In genomic region chr11:58134151-58134550, GRCh38 we compare ENCODE assay signal across 2 cellular contexts.
TF ChIP-seq lines count a peak whose summit lies in the region.

No MANE protein-coding gene starts in this region.

TF ChIP-seq in A549, 52 proteins besides CTCF, POLR2A, EP300 and RAD21:
- TF ChIP-seq ZSCAN20 (CRISPR knock-in tag; IDR thresholded peaks at IDR 0.05) (no peak), GATA3 (IDR thresholded peaks at IDR 0.05; ENCODE audit: borderline replicate concordance) (no peak), CBX8 (IDR thresholded peaks at IDR 0.05) (no peak), FOSL2 (IDR thresholded peaks at IDR 0.05) (no peak), FOSL2 (CRISPR knock-in tag; IDR thresholded peaks at IDR 0.05) (no peak), HES2 (IDR thresholded peaks at IDR 0.05) (no peak)

TF ChIP-seq in K562, 482 proteins besides CTCF, POLR2A, EP300 and RAD21:
- TF ChIP-seq AFF4 (CRISPR knock-in tag; IDR thresholded peaks at IDR 0.05): no peak
- TF ChIP-seq ERF (CRISPR knock-in tag; IDR thresholded peaks at IDR 0.05): no peak
- TF ChIP-seq NFRKB (IDR thresholded peaks at IDR 0.05; ENCODE audit: low read depth): no peak
- no peak for TF ChIP-seq TOE1 (IDR thresholded peaks at IDR 0.05; ENCODE audit: borderline replicate concordance)
- no peak for TF ChIP-seq TOE1 (CRISPR knock-in tag; IDR thresholded peaks at IDR 0.05; ENCODE audit: borderline replicate concordance, low read depth)
- TF ChIP-seq ZNF354B (CRISPR knock-in tag; IDR thresholded peaks at IDR 0.05): no peak
- no peak for TF ChIP-seq DLX4 (CRISPR knock-in tag; IDR thresholded peaks at IDR 0.05)
- no peak for TF ChIP-seq POLR3A (IDR thresholded peaks at IDR 0.05; ENCODE audit: borderline replicate concordance, extremely low read depth, insufficient read depth, insufficient read length)
- TF ChIP-seq PML (IDR thresholded peaks at IDR 0.05; ENCODE audit: low read length): no peak
- no peak for TF ChIP-seq HDAC3 (IDR thresholded peaks at IDR 0.05; ENCODE audit: borderline replicate concordance, partially characterized antibody)
- TF ChIP-seq NFE2L1 (tag; IDR thresholded peaks at IDR 0.05; ENCODE audit: borderline replicate concordance, low read depth): no peak
- TF ChIP-seq PBX2 (CRISPR knock-in tag; IDR thresholded peaks at IDR 0.05; ENCODE audit: low read depth): no peak
- no peak for TF ChIP-seq PBX2 (tag; conservative IDR thresholded peaks at IDR 0.05; ENCODE audit: low read depth)
- TF ChIP-seq ZNF121 (CRISPR knock-in tag; conservative IDR thresholded peaks at IDR 0.05): no peak
- no peak for TF ChIP-seq STAT6 (CRISPR knock-in tag; IDR thresholded peaks at IDR 0.05)
TF ChIP-seq in K562: peak in this region for 0.
